Comparison of ENCODE assay signal across 1 cellular context in genomic region chr5:153938131-153938842, GRCh38.
TF ChIP-seq lines count a peak whose summit lies in the region.

No MANE protein-coding gene starts in this region.

TF ChIP-seq in WTC11, 78 proteins besides CTCF, POLR2A, EP300 and RAD21 (continued from another document):
- no peak for TF ChIP-seq ZNF281 (CRISPR knock-in tag; IDR thresholded peaks at IDR 0.05)
- no peak for TF ChIP-seq RORB (CRISPR knock-in tag; IDR thresholded peaks at IDR 0.05)
- no peak for TF ChIP-seq PREB (CRISPR knock-in tag; IDR thresholded peaks at IDR 0.05; ENCODE audit: borderline replicate concordance)
- TF ChIP-seq KAT7 (CRISPR knock-in tag; IDR thresholded peaks at IDR 0.05; ENCODE audit: borderline replicate concordance) = no peak
- no peak for TF ChIP-seq FOXP1 (CRISPR knock-in tag; IDR thresholded peaks at IDR 0.05; ENCODE audit: borderline replicate concordance)
- no peak for TF ChIP-seq OVOL2 (CRISPR knock-in tag; IDR thresholded peaks at IDR 0.05; ENCODE audit: borderline replicate concordance)
- no peak for TF ChIP-seq STAT6 (CRISPR knock-in tag; conservative IDR thresholded peaks at IDR 0.05; ENCODE audit: low read depth)
- TF ChIP-seq ESRRA (CRISPR knock-in tag; IDR thresholded peaks at IDR 0.05; ENCODE audit: borderline replicate concordance) = no peak
- no peak for TF ChIP-seq SMAD3 (CRISPR knock-in tag; IDR thresholded peaks at IDR 0.05; ENCODE audit: borderline replicate concordance)
- TF ChIP-seq AR (CRISPR knock-in tag; IDR thresholded peaks at IDR 0.05) = no peak
- TF ChIP-seq GTF2I (CRISPR knock-in tag; conservative IDR thresholded peaks at IDR 0.05) = no peak
- TF ChIP-seq E2F4 (CRISPR knock-in tag; IDR thresholded peaks at IDR 0.05; ENCODE audit: borderline replicate concordance, low read depth) = no peak
